ENCODE assay signal across 1 cellular context in genomic region chr2:201180010-201180409, GRCh38.
TF ChIP-seq lines count a peak whose summit lies in the region.

No MANE protein-coding gene starts in this region.

TF ChIP-seq in GM23338, 12 proteins besides CTCF, POLR2A, EP300 and RAD21 (continued from another document):
- TF ChIP-seq ZNF462 (CRISPR knock-in tag; IDR thresholded peaks at IDR 0.05), result no peak
- no peak for TF ChIP-seq EZH2phosphoT487 (IDR thresholded peaks at IDR 0.05; ENCODE audit: unreplicated experiment)
- TF ChIP-seq EZH2 (IDR thresholded peaks at IDR 0.05; ENCODE audit: low read depth, unreplicated experiment), result no peak
- TF ChIP-seq ZNF114 (CRISPR knock-in tag; IDR thresholded peaks at IDR 0.05), result no peak
- no peak for TF ChIP-seq NANOG (IDR thresholded peaks at IDR 0.05; ENCODE audit: borderline replicate concordance)
